Comparison of ENCODE assay signal across 8 cellular contexts in genomic region chr9:113152699-113153098, GRCh38. TPM values are rescaled to one million over a fixed set of nuclear protein-coding genes. Genes with fewer than 3 reads are reported as not detected.
DNase-seq lines count a peak whose midpoint lies in the region; ATAC-seq and TF ChIP-seq lines count a peak whose summit lies in the region.

No MANE protein-coding gene starts in this region.

- H3K4me3 ChIP-seq in GM23248 (peak overlapping the region; percentile 77; the same call in 1 of the 2 replicates), adipocyte (ENCODE audit: low read length) (peak overlapping the region; percentile 91), mesendoderm (ENCODE audit: low read length) (no peak overlapping the region)

- no peaks in the 10 kb centered on the region for H3K79me1 ChIP-seq in mesendoderm (ENCODE audit: low read length)

- no peaks in the 10 kb centered on the region for H3K36me3 ChIP-seq in GM23248 (ENCODE audit: low read depth)
- peaks cover 11% of the 10 kb centered on the region for H3K36me3 ChIP-seq in adipocyte (ENCODE audit: control insufficient read depth, insufficient read depth, low read length, severe bottlenecking)
- no peaks in the 10 kb centered on the region for H3K36me3 ChIP-seq in mesendoderm (ENCODE audit: control insufficient read depth, insufficient read depth, low read length)

- H3K18ac ChIP-seq in mesendoderm (ENCODE audit: low read length), result no peak overlapping the region

- no peak overlapping the region for H2BK120ac ChIP-seq in mesendoderm (ENCODE audit: low read depth, low read length)

- H4K8ac ChIP-seq in mesendoderm (ENCODE audit: low read depth, low read length), result no peak overlapping the region

- no peak overlapping the region for H2BK15ac ChIP-seq in mesendoderm (replicated peaks; ENCODE audit: low read depth)

- no peak overlapping the region for H2BK5ac ChIP-seq in mesendoderm (ENCODE audit: low read length)

- no peaks in the 10 kb centered on the region for H4K20me1 ChIP-seq in GM23248 (ENCODE audit: insufficient read depth)

- H2AFZ ChIP-seq in GM23248, result no peak overlapping the region

- H3K56ac ChIP-seq in mesendoderm (ENCODE audit: low read length), result no peak overlapping the region

- no peaks in the 10 kb centered on the region for H3K9me3 ChIP-seq in GM23248 (ENCODE audit: low read depth)
- H3K9me3 ChIP-seq in adipocyte (ENCODE audit: control insufficient read depth, low read length), result no peaks in the 10 kb centered on the region

- H4K5ac ChIP-seq in mesendoderm (ENCODE audit: low read length), result no peak overlapping the region

- no peak; the same call in 1 of the 2 replicates for TF ChIP-seq CTCF in 22Rv1 (IDR thresholded peaks at IDR 0.05)

- no peaks in the 10 kb centered on the region for H3K79me2 ChIP-seq in GM23248 (ENCODE audit: insufficient read depth)
- no peaks in the 10 kb centered on the region for H3K79me2 ChIP-seq in mesendoderm (ENCODE audit: control insufficient read depth, insufficient read depth, low read length)

- WGBS in GM23248 (ENCODE audit: low coverage in 1 of 2, low lambda C conversion rate in 2 of 2, missing lambda C conversion rate in 2 of 2), 2 experiments, result 97 to 98% methylated on average over 3 of the region's 3 CpGs
- WGBS in mesendoderm (ENCODE audit: extremely low coverage, insufficient coverage, low lambda C conversion rate), result no CpG with 5 or more reads among the region's 3 CpGs

- in situ Hi-C loops in GM23248 (cut with MboI), result no loop called here

- no peak overlapping the region for H3K9ac ChIP-seq in GM23248
- peak overlapping the region; percentile 92 for H3K9ac ChIP-seq in adipocyte (ENCODE audit: low read length)
- H3K9ac ChIP-seq in mesendoderm (ENCODE audit: low read length), result no peak overlapping the region

- no peak for ATAC-seq in HG02798 (IDR thresholded peaks at IDR 0.05; ENCODE audit: poor library complexity, unreplicated experiment)
- ATAC-seq in GM18498 (IDR thresholded peaks at IDR 0.05; ENCODE audit: unreplicated experiment), result no peak

- H3K23ac ChIP-seq in mesendoderm (ENCODE audit: low read length), result no peak overlapping the region

- no peak overlapping the region for H2AK5ac ChIP-seq in mesendoderm (ENCODE audit: low read length)

- peak; percentile 40 for DNase-seq in GM23248
- no peak for DNase-seq in adipocyte (ENCODE audit: low read depth)
- DNase-seq in mesendoderm, result peak; percentile 27
- DNase-seq in activated CD4-positive, CD25-positive, alpha-beta regulatory T cell (lab: John Stamatoyannopoulos, UW), result no peak
- no peak for DNase-seq in SHP77 (lab: John Stamatoyannopoulos, UW)

- H3K9me2 ChIP-seq in GM23248 (ENCODE audit: insufficient read depth), result no peaks in the 10 kb centered on the region

- peak overlapping the region; percentile 76 for H3K4me2 ChIP-seq in GM23248 (ENCODE audit: unreplicated experiment)
- no peak overlapping the region for H3K4me2 ChIP-seq in mesendoderm (ENCODE audit: low read length)

- H3K27me3 ChIP-seq in GM23248 (replicated peaks; ENCODE audit: insufficient read depth), result no peaks in the 10 kb centered on the region
- no peaks in the 10 kb centered on the region for H3K27me3 ChIP-seq in adipocyte (replicated peaks; ENCODE audit: control insufficient read depth, insufficient read depth, low read length)
- H3K27me3 ChIP-seq in mesendoderm (ENCODE audit: insufficient read depth, low read length, poor library complexity), result peaks cover 2% of the 10 kb centered on the region

- H3F3A ChIP-seq in GM23248 (ENCODE audit: insufficient read depth), result peaks cover 14% of the 10 kb centered on the region; the same call in 1 of the 2 replicates

- H3K27ac ChIP-seq in 22Rv1 (peak overlapping the region; percentile 66; the same call in 1 of the 2 replicates), GM23248 (no peak overlapping the region), mesendoderm (ENCODE audit: low read depth, low read length) (no peak overlapping the region)

- peaks cover 21% of the 10 kb centered on the region for H3K4me1 ChIP-seq in GM23248 (ENCODE audit: insufficient read depth)
- H3K4me1 ChIP-seq in adipocyte (ENCODE audit: control insufficient read depth, insufficient read depth, low read length), result peaks cover 41% of the 10 kb centered on the region
- peaks cover 8% of the 10 kb centered on the region for H3K4me1 ChIP-seq in mesendoderm (ENCODE audit: control insufficient read depth, low read depth, low read length)

- no peak overlapping the region for H3K4ac ChIP-seq in mesendoderm (ENCODE audit: low read depth, low read length)

RNA-seq across cellular contexts. Expression of gene SLC31A2, which starts 1.9 kb away (rescaled TPM):
- total RNA-seq in GM23248 (2014; rRNA removed; shearing (Covaris generic)), result 11.1 and 20.8 TPM in 2 replicates
- polyA plus RNA-seq in GM23248 (2016; fragmentation: Nextera tagmentation; extraction: Ambion mirVana), result 15.0 and 17.0 TPM in 2 replicates
- 1.4 TPM for polyA plus RNA-seq in mesendoderm (2013, experiment 1 of 2)
- 1.2 TPM for polyA plus RNA-seq in mesendoderm (2013, experiment 2 of 2)

Comparison
In these comparisons a context has a peak if more than half of its experiments do, and no peak if none do; other contexts are left out.
1. DNase-seq: peak in GM23248 (single experiment) and mesendoderm (single experiment); none in adipocyte (single experiment), activated CD4-positive, CD25-positive, alpha-beta regulatory T cell (0 of 4) and SHP77 (0 of 2).